14 cellular contexts compared by ENCODE assay signal in genomic region chr17:69417545-69418483, GRCh38. TPM values are rescaled to one million over a fixed set of nuclear protein-coding genes. Genes with fewer than 3 reads are reported as not detected.
A peak's percentile ranks its signal among the peaks of the same experiment; 100 is the strongest.
DNase-seq lines count a peak whose midpoint lies in the region; ATAC-seq, FAIRE-seq and TF ChIP-seq lines count a peak whose summit lies in the region.
"Had no signal": no experiment of that assay in that cellular context is flagged by ENCODE, and none has a peak within 500 bp of the region (broad histone marks: within the 10 kb centered on the region; RNA-seq: fewer than 3 reads in every experiment).

No MANE protein-coding gene starts in this region.

- H3K36me3 ChIP-seq in HUES64 (ENCODE audit: insufficient read depth, low read length) (no peaks in the 10 kb centered on the region), mesenchymal stem cell (ENCODE audit: control insufficient read depth in 1 of 2, insufficient read depth in 2 of 2, low read depth in 1 of 2, low read length in 2 of 2) (no peaks in the 10 kb centered on the region), thyroid gland (no peaks in the 10 kb centered on the region)
- H3K36me3 ChIP-seq: right lobe of liver, thoracic aorta had no signal

- H2BK15ac ChIP-seq in mesenchymal stem cell (ENCODE audit: low read depth, poor library complexity, severe bottlenecking), result no peak overlapping the region

- H3K27ac Mint-ChIP-seq in MCF 10A (ENCODE audit: low read depth, unreplicated experiment), result no peak overlapping the region

- DNase-seq in A549 (ENCODE audit: low read depth in 1 of 2, low spot score in 1 of 2) (no peak), MCF 10A (ENCODE audit: unreplicated experiment) (peak; percentile 18), mesenchymal stem cell (no peak), NOMO-1 treated with DMSO at 0.1 percent for 48 hours (lab: John Stamatoyannopoulos, UW; ENCODE audit: unreplicated experiment) (no peak), iPS-NIHi7 (ENCODE audit: extremely low spot score) (no peak), thyroid gland (no peak)
- DNase-seq: activated naive CD4-positive, alpha-beta T cell treated with anti-CD3 and anti-CD28 coated beads for 36 hours; effector CD4-positive, alpha-beta T cell; NCI-H1048; NCI-H774; right lobe of liver had no signal

- no peak overlapping the region for H2BK5ac ChIP-seq in mesenchymal stem cell (ENCODE audit: low read depth, low read length, poor library complexity, severe bottlenecking)

- no peak overlapping the region for H3K14ac ChIP-seq in mesenchymal stem cell (ENCODE audit: low read length in 2 of 2)

- CTCF ChIA-PET in A549 (lab: Yijun Ruan, JAX) (interaction anchor here (0.6 to 1.7 kb wide), 4 partner anchors 10 to 1065 kb away, joined by 3 to 4 read pairs (median 3); no protein-coding TSS in a partner anchor), MCF 10A (lab: Yijun Ruan, JAX) (interaction anchor here (0.5 to 0.9 kb wide), 2 partner anchors 12 to 25 kb away, joined by 3 read pairs; no protein-coding TSS in a partner anchor)

- no peak overlapping the region for H3K23ac ChIP-seq in mesenchymal stem cell (ENCODE audit: low read length in 2 of 2)

- H3K4me3 ChIP-seq in A549, result no peak overlapping the region
- H3K4me3 ChIP-seq in HUES64 (ENCODE audit: low read length), result peak overlapping the region; percentile 77
- no peak overlapping the region for H3K4me3 ChIP-seq in mesenchymal stem cell (ENCODE audit: insufficient read depth in 1 of 2, low read depth in 1 of 2, low read length in 2 of 2)
- no peak overlapping the region for H3K4me3 ChIP-seq in thyroid gland (replicated peaks in 1 of 3)
- H3K4me3 ChIP-seq: right lobe of liver, thoracic aorta had no signal

- no peak overlapping the region for H2BK12ac ChIP-seq in mesenchymal stem cell (ENCODE audit: low read length in 2 of 2)

- WGBS in A549 (ENCODE audit: missing lambda C conversion rate), result 69% methylated on average over 5 of the region's 5 CpGs
- WGBS in HUES64, result 4% methylated on average over 3 of the region's 5 CpGs
- WGBS in mesenchymal stem cell, result 35% methylated on average over 2 of the region's 5 CpGs
- 56 to 61% methylated on average over 5 of the region's 5 CpGs for WGBS in thyroid gland, 2 donors

- no peak for ATAC-seq in A549
- no peak for ATAC-seq in HG02678 (IDR thresholded peaks at IDR 0.05; ENCODE audit: unreplicated experiment)

- intact Hi-C loops in MCF 10A (cut with micrococcal nuclease), result no loop called here
- intact Hi-C loops in thyroid gland (cut with DNase I), result no loop called here

- H3K27me3 ChIP-seq in HUES64 (ENCODE audit: insufficient read depth, low read length) (no peaks in the 10 kb centered on the region), mesenchymal stem cell (ENCODE audit: control insufficient read depth in 1 of 2, insufficient read depth in 1 of 2, low read length in 2 of 2) (no peaks in the 10 kb centered on the region), thyroid gland (no peaks in the 10 kb centered on the region)
- H3K27me3 ChIP-seq: right lobe of liver had no signal

- no peak for TF ChIP-seq CTCF in A549 (IDR thresholded peaks at IDR 0.05)
- TF ChIP-seq CTCF in MCF 10A (IDR thresholded peaks at IDR 0.05; ENCODE audit: unreplicated experiment), result no peak
- no peak for TF ChIP-seq CTCF in thyroid gland (IDR thresholded peaks at IDR 0.05)

- no peak overlapping the region for H3K4ac ChIP-seq in mesenchymal stem cell (ENCODE audit: low read depth in 1 of 2, low read length in 2 of 2)

- no peak overlapping the region for H4K91ac ChIP-seq in mesenchymal stem cell (ENCODE audit: low read length)

- H3K9me3 ChIP-seq in A549, result no peaks in the 10 kb centered on the region
- H3K9me3 ChIP-seq in HUES64 (ENCODE audit: insufficient read depth, low read depth, low read length), result no peaks in the 10 kb centered on the region
- no peaks in the 10 kb centered on the region for H3K9me3 ChIP-seq in mesenchymal stem cell (ENCODE audit: control insufficient read depth, low read length)
- no peaks in the 10 kb centered on the region for H3K9me3 ChIP-seq in thyroid gland
- H3K9me3 ChIP-seq: right lobe of liver, thoracic aorta had no signal

- H3K4me1 ChIP-seq in A549 (peaks cover 33% of the 10 kb centered on the region), HUES64 (ENCODE audit: insufficient read depth, low read length) (peaks cover 34% of the 10 kb centered on the region), mesenchymal stem cell (ENCODE audit: control insufficient read depth, insufficient read depth, low read depth, low read length) (no peaks in the 10 kb centered on the region), thyroid gland (peaks cover 12 to 21% of the 10 kb centered on the region in 2 donors)
- H3K4me1 ChIP-seq: right lobe of liver had no signal

- no peaks in the 10 kb centered on the region for H3K36me3 Mint-ChIP-seq in MCF 10A (ENCODE audit: insufficient read depth, unreplicated experiment)

- no peak overlapping the region for H4K8ac ChIP-seq in mesenchymal stem cell (ENCODE audit: low read length)

- H2AK5ac ChIP-seq in mesenchymal stem cell (ENCODE audit: low read length, severe bottlenecking), result no peak overlapping the region

- no peak overlapping the region for H3K18ac ChIP-seq in mesenchymal stem cell (ENCODE audit: low read depth in 1 of 2, low read length in 2 of 2)

- no peak overlapping the region for H3K4me3 Mint-ChIP-seq in MCF 10A (ENCODE audit: unreplicated experiment)
- H3K4me3 Mint-ChIP-seq: activated naive CD4-positive, alpha-beta T cell treated with anti-CD3 and anti-CD28 coated beads for 36 hours had no signal

- no peak for TF ChIP-seq EP300 in A549 (IDR thresholded peaks at IDR 0.05)

- H3K9ac ChIP-seq in HUES64 (ENCODE audit: low read depth, low read length), result 0 out of 2 replicates have a peak overlapping the region, but pooled peaks have one; percentile 16
- H3K9ac ChIP-seq in mesenchymal stem cell (ENCODE audit: low read length), result no peak overlapping the region

- H3K27me3 Mint-ChIP-seq in MCF 10A (ENCODE audit: insufficient read depth, unreplicated experiment), result no peaks in the 10 kb centered on the region

- peak; percentile 49 for FAIRE-seq in A549 (lab: Jason Lieb, UNC)

- H3K4me1 Mint-ChIP-seq in MCF 10A (ENCODE audit: insufficient read depth, unreplicated experiment), result peaks cover 17% of the 10 kb centered on the region

- H2AFZ ChIP-seq in mesenchymal stem cell (ENCODE audit: low read depth, low read length), result no peak overlapping the region

- H3K4me2 ChIP-seq in A549 (peak overlapping the region; percentile 86), mesenchymal stem cell (ENCODE audit: low read length, poor library complexity, severe bottlenecking) (peak overlapping the region; percentile 52)

- no peaks in the 10 kb centered on the region for H3K9me3 Mint-ChIP-seq in MCF 10A (ENCODE audit: unreplicated experiment)
- H3K9me3 Mint-ChIP-seq: activated naive CD4-positive, alpha-beta T cell treated with anti-CD3 and anti-CD28 coated beads for 36 hours had no signal

- BruUV-seq in MCF 10A (replicated peaks; lab: Mats Ljungman, UMichigan), result no TSS peak

- peaks cover 8% of the 10 kb centered on the region for H3K79me1 ChIP-seq in mesenchymal stem cell (replicated peaks; ENCODE audit: low read length, poor library complexity, severe bottlenecking)

- peak overlapping the region in 1 of 2 experiments; percentile 46; a peak in 3 of 6 replicates for H3K27ac ChIP-seq in A549
- peak overlapping the region; percentile 62 for H3K27ac ChIP-seq in HUES64 (ENCODE audit: low read depth, low read length)
- no peak overlapping the region for H3K27ac ChIP-seq in mesenchymal stem cell (ENCODE audit: low read length, poor library complexity, severe bottlenecking)
- no peak overlapping the region for H3K27ac ChIP-seq in thyroid gland
- H3K27ac ChIP-seq: right lobe of liver, thoracic aorta had no signal

- POLR2A ChIA-PET in A549 (lab: Yijun Ruan, JAX) (no interaction called here), MCF 10A (lab: Yijun Ruan, JAX) (interaction anchor here (0.7 to 2.5 kb wide), 5 partner anchors 13 to 1203 kb away, joined by 3 to 12 read pairs (median 6); partner anchors contain the start of gene ABCA5)

- peak overlapping the region; percentile 57 for H2BK120ac ChIP-seq in mesenchymal stem cell (ENCODE audit: low read depth, low read length)

- TF ChIP-seq POLR2A in A549 (IDR thresholded peaks at IDR 0.05; ENCODE audit: low read length) (no peak), thyroid gland (IDR thresholded peaks at IDR 0.05) (no peak)

- TF ChIP-seq RAD21 in A549 (conservative IDR thresholded peaks at IDR 0.05 in 1 of 2, IDR thresholded peaks at IDR 0.05 in 1 of 2), result no peak

TF ChIP-seq in A549, 52 proteins besides CTCF, POLR2A, EP300 and RAD21:
- TF ChIP-seq CHD2 (IDR thresholded peaks at IDR 0.05; ENCODE audit: low read length, partially characterized antibody) (no peak), MAFK (IDR thresholded peaks at IDR 0.05; ENCODE audit: partially characterized antibody) (peak; percentile 44)
TF ChIP-seq in A549: peak in this region for 1.

RNA-seq across cellular contexts. Expression of gene MAP2K6, which starts 3.3 kb away (rescaled TPM):
- polyA plus RNA-seq in A549 (2011; rRNA removed), result 20.1 and 20.2 TPM in 2 replicates
- 9.2 and 9.5 TPM in 2 replicates for polyA plus RNA-seq in A549 (2012; cell fraction: cytosol; rRNA removed)
- polyA plus RNA-seq in A549 (2012; cell fraction: nucleus; rRNA removed), result 3.4 and 4.7 TPM in 2 replicates
- polyA plus RNA-seq in A549 (2017; fragmentation: RNase III; extraction: RNeasy Plus Mini Kit Qiagen cat#74134 plus additional on column Dnase treatment), result 18.7 to 24.1 TPM (median 20.7 TPM) in 3 replicates
- polyA minus RNA-seq in A549 (2011; rRNA and poly(A)+ RNA removed), result 18.1 and 25.1 TPM in 2 replicates
- polyA plus RNA-seq in HUES64 (2013, experiment 1 of 2), result 16.8 TPM
- polyA plus RNA-seq in HUES64 (2013, experiment 2 of 2), result 16.6 TPM
- total RNA-seq in MCF 10A (2022), result 0.28 and 0.37 TPM in 2 replicates
- polyA plus RNA-seq in mesenchymal stem cell (2013, experiment 1 of 2), result 3.7 TPM
- 4.0 TPM for polyA plus RNA-seq in mesenchymal stem cell (2013, experiment 2 of 2)
- 1 to 10 TPM; 3.6 to 5.6 (median 4.4) TPM for total RNA-seq in thyroid gland
